22 cellular contexts compared by ENCODE assay signal in the genomic region with DNA sequence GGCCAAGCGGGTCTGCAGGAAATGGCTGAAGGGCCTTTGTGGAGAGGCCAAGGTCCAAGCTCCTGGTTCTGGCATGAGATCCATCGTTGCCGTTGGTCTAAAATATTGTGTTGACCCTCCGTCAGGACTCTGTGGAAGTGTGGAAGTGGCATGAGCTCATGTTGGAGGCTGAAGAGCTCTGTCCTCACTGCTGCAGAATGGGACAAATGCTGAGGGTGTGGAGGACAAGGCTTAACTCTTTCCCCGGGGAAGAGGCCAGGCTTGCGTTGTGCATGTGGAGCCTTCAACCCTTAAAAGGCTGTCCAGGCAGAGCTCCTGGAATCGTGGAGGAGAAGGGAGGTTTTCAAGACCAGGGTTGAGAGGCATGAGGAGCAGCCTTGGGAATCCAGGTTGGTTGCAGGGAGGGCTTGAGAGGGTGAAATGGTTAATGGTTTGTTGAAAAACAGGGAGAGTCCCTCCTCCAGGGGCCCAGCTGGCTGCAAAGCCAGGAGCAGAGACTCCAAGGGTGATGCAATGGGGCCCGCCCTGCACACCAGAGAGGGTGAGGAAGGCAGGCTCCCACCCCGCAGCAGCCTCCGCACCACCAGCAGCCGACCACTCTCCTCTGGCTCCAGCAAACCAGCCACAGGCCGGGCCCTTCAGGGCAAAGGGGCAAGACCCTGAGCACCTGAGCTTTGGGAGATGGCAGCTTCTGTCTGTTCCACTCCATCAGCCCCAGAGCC. TPM values are rescaled to one million over a fixed set of nuclear protein-coding genes. Genes with fewer than 3 reads are reported as not detected.
A peak's percentile ranks its signal among the peaks of the same experiment; 100 is the strongest.
DNase-seq lines count a peak whose midpoint lies in the region; ATAC-seq, FAIRE-seq and TF ChIP-seq lines count a peak whose summit lies in the region.
"Had no signal": no experiment of that assay in that cellular context is flagged by ENCODE, and none has a peak within 500 bp of the region (broad histone marks: within the 10 kb centered on the region; RNA-seq: fewer than 3 reads in every experiment).

No MANE protein-coding gene starts in this region.

- H3K9me1 ChIP-seq in IMR-90 (ENCODE audit: insufficient read depth, low read length) (peaks cover 23% of the 10 kb centered on the region), K562 (ENCODE audit: control insufficient read depth, insufficient read depth, low read length) (no peaks in the 10 kb centered on the region)

- DNase-seq in IMR-90 (no peak), K562 (ENCODE audit: extremely low read depth in 1 of 4, low spot score in 3 of 4) (no peak), left lung (peak in 1 of 2 donors; percentile 78), upper lobe of left lung (peak in 1 of 2 donors; percentile 46), H4 (ENCODE audit: low spot score) (no peak), transverse colon (no peak)
- no peak for DNase-seq in activated naive CD4-positive, alpha-beta T cell treated with anti-CD3 and anti-CD28 coated beads, Interleukin-2, amount 10 ng/mL, durations not matched to agents 7 days and 5 days
- DNase-seq: activated CD4-positive, alpha-beta T cell treated with anti-CD3 and anti-CD28 coated beads for 1 hour; activated naive CD8-positive, alpha-beta T cell treated with anti-CD3 and anti-CD28 coated beads for 36 hours; CD4-positive, alpha-beta T cell; DMS53; KG1; mammary epithelial cell; occipital lobe; retina; stimulated activated CD8-positive, alpha-beta memory T cell treated with anti-CD3 and anti-CD28 coated beads, Interleukin-4, amount 100 ng/mL, for 48 hours had no signal

- 97% methylated on average over 6 of the region's 12 CpGs; no CpG with 5 or more reads in 1 of the 2 experiments for WGBS in IMR-90 (ENCODE audit: extremely low coverage in 2 of 2, insufficient read length in 1 of 2), 2 experiments
- WGBS in K562 (ENCODE audit: insufficient coverage, low coverage, missing lambda C conversion rate), result 74% methylated on average over 12 of the region's 12 CpGs
- 72 to 86% methylated on average over 9 to 12 of the region's 12 CpGs for WGBS in upper lobe of left lung, 2 donors
- 74 to 82% methylated on average over 4 to 12 of the region's 12 CpGs for WGBS in transverse colon (ENCODE audit: low coverage in 1 of 2), 2 donors

- H3K18ac ChIP-seq in IMR-90 (ENCODE audit: low read depth, low read length), result peak overlapping the region; percentile 73

- H3K4me1 ChIP-seq in IMR-90 (ENCODE audit: control insufficient read depth, insufficient read depth, low read length) (peaks cover 27% of the 10 kb centered on the region), K562 (replicated peaks in 1 of 2; ENCODE audit: control insufficient read depth in 2 of 2, insufficient read depth in 2 of 2, low read length in 2 of 2) (peaks cover 21 to 24% of the 10 kb centered on the region in 2 experiments), left lung (peaks cover 9 to 22% of the 10 kb centered on the region in 2 donors), upper lobe of left lung (peaks cover 23 to 42% (median 34%) of the 10 kb centered on the region in 4 donors), transverse colon (peaks cover 9 to 21% (median 12%) of the 10 kb centered on the region in 4 donors)

- no peak for TF ChIP-seq RAD21 in IMR-90 (IDR thresholded peaks at IDR 0.05; ENCODE audit: low read length)
- TF ChIP-seq RAD21 in K562 (CRISPR knock-in tag; conservative IDR thresholded peaks at IDR 0.05 in 1 of 2, IDR thresholded peaks at IDR 0.05 in 1 of 2), result no peak

- TF ChIP-seq EP300 in K562 (IDR thresholded peaks at IDR 0.05; ENCODE audit: low read length) (no peak), upper lobe of left lung (IDR thresholded peaks at IDR 0.05) (no peak), transverse colon (IDR thresholded peaks at IDR 0.05; ENCODE audit: low read depth) (no peak)

- peak overlapping the region; percentile 52 for H2AK9ac ChIP-seq in IMR-90 (replicated peaks; ENCODE audit: low read depth, low read length, poor library complexity)

- H2BK5ac ChIP-seq in IMR-90 (ENCODE audit: low read depth, low read length, poor library complexity, severe bottlenecking), result peak overlapping the region; percentile 61

- no peaks in the 10 kb centered on the region for H4K20me1 ChIP-seq in IMR-90 (ENCODE audit: insufficient read depth, low read length)
- no peaks in the 10 kb centered on the region for H4K20me1 ChIP-seq in K562 (replicated peaks; ENCODE audit: control insufficient read depth, insufficient read depth, low read length)

- H4K8ac ChIP-seq in IMR-90 (ENCODE audit: low read depth in 2 of 2, low read length in 2 of 2), result peak overlapping the region; percentile 70 to 87; a peak in 2 of 4 replicates

- peak overlapping the region; percentile 81 for H2BK20ac ChIP-seq in IMR-90 (ENCODE audit: low read depth, low read length)

- no peak for FAIRE-seq in K562 (lab: Jason Lieb, UNC)
- FAIRE-seq: colon, GM12878, H54 had no signal

- H3K36me3 Mint-ChIP-seq in activated naive CD4-positive, alpha-beta T cell treated with anti-CD3 and anti-CD28 coated beads, Interleukin-2, amount 10 ng/mL, durations not matched to agents 7 days and 5 days, result no peaks in the 10 kb centered on the region
- H3K36me3 Mint-ChIP-seq: activated naive CD8-positive, alpha-beta T cell treated with anti-CD3 and anti-CD28 coated beads for 36 hours; brain had no signal

- H2AFZ ChIP-seq in IMR-90 (replicated peaks; ENCODE audit: low read length, poor library complexity), result no peak overlapping the region
- H2AFZ ChIP-seq in K562 (ENCODE audit: low read depth, low read length), result peak overlapping the region; percentile 20; the same call in 1 of the 2 replicates

- intact Hi-C loops in IMR-90 (cut with micrococcal nuclease) (loop anchor here (2.0 kb wide), 1 partner anchor 59 kb away; no protein-coding TSS in a partner anchor), K562 (cut with micrococcal nuclease) (no loop called here), left lung (cut with DNase I) (no loop called here), transverse colon (cut with DNase I; ENCODE audit: low total_unique reads) (no loop called here)

- H4K5ac ChIP-seq in IMR-90 (ENCODE audit: low read depth, low read length), result peak overlapping the region; percentile 81

- H2BK15ac ChIP-seq in IMR-90 (ENCODE audit: low read depth, low read length), result peak overlapping the region; percentile 99; the same call in 2 of the 3 replicates

- no peaks in the 10 kb centered on the region for H3K4me1 Mint-ChIP-seq in activated naive CD4-positive, alpha-beta T cell treated with anti-CD3 and anti-CD28 coated beads, Interleukin-2, amount 10 ng/mL, durations not matched to agents 7 days and 5 days
- H3K4me1 Mint-ChIP-seq: activated naive CD8-positive, alpha-beta T cell treated with anti-CD3 and anti-CD28 coated beads for 36 hours had no signal

- H3K56ac ChIP-seq in IMR-90 (ENCODE audit: extremely low read depth, insufficient read depth, low read length), result no peak overlapping the region

- TF ChIP-seq POLR2A in IMR-90 (IDR thresholded peaks at IDR 0.05; ENCODE audit: low read depth, low read length) (no peak), K562 (conservative IDR thresholded peaks at IDR 0.05) (no peak), upper lobe of left lung (IDR thresholded peaks at IDR 0.05) (no peak), transverse colon (IDR thresholded peaks at IDR 0.05) (no peak)

- in situ Hi-C loops in IMR-90 (cut with MboI; ENCODE audit: low sequenced_read_pairs), result loop anchor here (5.0 kb wide), 1 partner anchor 61 kb away; no protein-coding TSS in a partner anchor
- in situ Hi-C loops in K562 (cut with MboI), result no loop called here
- in situ Hi-C loops in transverse colon (cut with MboI; ENCODE audit: low pct_ligation_motif_present in 1 of 4, low pct_unique_long_range_greater_than_20kb in 1 of 4, low sequenced_read_pairs in 3 of 4), result loop anchor here in 2 of 4 donors (5.0 to 25.0 kb wide), 3 partner anchors 201 to 441 kb away; a partner anchor contains a TSS

- H3K4me3 Mint-ChIP-seq in activated naive CD4-positive, alpha-beta T cell treated with anti-CD3 and anti-CD28 coated beads, Interleukin-2, amount 10 ng/mL, durations not matched to agents 7 days and 5 days, result no peak overlapping the region
- H3K4me3 Mint-ChIP-seq: activated naive CD8-positive, alpha-beta T cell treated with anti-CD3 and anti-CD28 coated beads for 36 hours; activated T-helper 1 cell treated with anti-CD3 and anti-CD28 coated beads, Interleukin-12 subunit alpha, Interleukin-12 subunit beta, Interleukin-2, Interleukin-4 antibody, amounts not matched to agents 30 ng/mL and 10 ng/mL and 1 ng/mL, durations not matched to agents 14 hours and 24 hours and 36 hours; brain; CD4-positive, alpha-beta T cell had no signal

- ATAC-seq in IMR-90 (ENCODE audit: low read depth) (no peak), K562 (no peak), left lung (peak; percentile 15), upper lobe of left lung (ENCODE audit: low FRiP score in 2 of 2) (peak; percentile 47 to 88)
- ATAC-seq: GM12878 had no signal

- H3K27me3 ChIP-seq in IMR-90 (ENCODE audit: control insufficient read depth, insufficient read depth, low read length), result no peaks in the 10 kb centered on the region
- no peaks in the 10 kb centered on the region for H3K27me3 ChIP-seq in K562 (ENCODE audit: control insufficient read depth in 2 of 2, insufficient read depth in 2 of 2, low read length in 2 of 2)
- no peaks in the 10 kb centered on the region for H3K27me3 ChIP-seq in left lung
- H3K27me3 ChIP-seq in upper lobe of left lung, result no peaks in the 10 kb centered on the region
- no peaks in the 10 kb centered on the region for H3K27me3 ChIP-seq in transverse colon

- no peaks in the 10 kb centered on the region for H3K9me3 Mint-ChIP-seq in activated naive CD4-positive, alpha-beta T cell treated with anti-CD3 and anti-CD28 coated beads, Interleukin-2, amount 10 ng/mL, durations not matched to agents 7 days and 5 days
- H3K9me3 Mint-ChIP-seq: activated naive CD8-positive, alpha-beta T cell treated with anti-CD3 and anti-CD28 coated beads for 36 hours; activated T-helper 1 cell treated with anti-CD3 and anti-CD28 coated beads, Interleukin-12 subunit alpha, Interleukin-12 subunit beta, Interleukin-2, Interleukin-4 antibody, amounts not matched to agents 30 ng/mL and 10 ng/mL and 1 ng/mL, durations not matched to agents 14 hours and 24 hours and 36 hours; brain; CD4-positive, alpha-beta T cell had no signal

- CTCF ChIA-PET in IMR-90 (lab: Yijun Ruan, JAX) (no interaction called here), K562 (lab: Yijun Ruan, JAX; ENCODE audit: low intra/inter-chr PET ratio) (no interaction called here)
- CTCF ChIA-PET in activated naive CD4-positive, alpha-beta T cell treated with anti-CD3 and anti-CD28 coated beads, Interleukin-2, amount 10 ng/mL, durations not matched to agents 7 days and 5 days (lab: Charles Lee), result interaction anchor here (1.5 to 13.6 kb wide), 4 partner anchors 141 to 337 kb away, joined by 3 to 613 read pairs (median 73); no protein-coding TSS in a partner anchor

- no peak overlapping the region for H3K27ac Mint-ChIP-seq in activated naive CD4-positive, alpha-beta T cell treated with anti-CD3 and anti-CD28 coated beads, Interleukin-2, amount 10 ng/mL, durations not matched to agents 7 days and 5 days
- H3K27ac Mint-ChIP-seq: activated naive CD8-positive, alpha-beta T cell treated with anti-CD3 and anti-CD28 coated beads for 36 hours; activated T-helper 1 cell treated with anti-CD3 and anti-CD28 coated beads, Interleukin-12 subunit alpha, Interleukin-12 subunit beta, Interleukin-2, Interleukin-4 antibody, amounts not matched to agents 30 ng/mL and 10 ng/mL and 1 ng/mL, durations not matched to agents 14 hours and 24 hours and 36 hours; brain; CD4-positive, alpha-beta T cell had no signal

- no peaks in the 10 kb centered on the region for H3K79me2 ChIP-seq in K562 (ENCODE audit: control insufficient read depth, insufficient read depth, low read length)

- H3K4me2 ChIP-seq in IMR-90 (ENCODE audit: low read depth, low read length) (no peak overlapping the region), K562 (ENCODE audit: insufficient read depth, low read length) (no peak overlapping the region)

- dilution Hi-C loops in IMR-90 (cut with HindIII; ENCODE audit: low sequenced_read_pairs, unreplicated experiment), result no loop called here

- no peak overlapping the region for H3K4me3 ChIP-seq in IMR-90 (ENCODE audit: insufficient read depth, low read depth, low read length)
- H3K4me3 ChIP-seq in K562, result no peak overlapping the region
- H3K4me3 ChIP-seq in left lung, result no peak overlapping the region
- H3K4me3 ChIP-seq in upper lobe of left lung, result no peak overlapping the region
- H3K4me3 ChIP-seq in transverse colon, result no peak overlapping the region
- H3K4me3 ChIP-seq: GM12878 had no signal

- no peak for TF ChIP-seq CTCF in IMR-90 (conservative IDR thresholded peaks at IDR 0.05; ENCODE audit: low read depth, low read length)
- TF ChIP-seq CTCF in K562 (IDR thresholded peaks at IDR 0.05 in 2 of 3, conservative IDR thresholded peaks at IDR 0.05 in 1 of 3; ENCODE audit: insufficient read depth in 2 of 3, low read depth in 1 of 3, low read length in 3 of 3), result no peak
- no peak for TF ChIP-seq CTCF in left lung (IDR thresholded peaks at IDR 0.05)
- no peak for TF ChIP-seq CTCF in upper lobe of left lung (IDR thresholded peaks at IDR 0.05)
- TF ChIP-seq CTCF in transverse colon (IDR thresholded peaks at IDR 0.05), result no peak

- H4K91ac ChIP-seq in IMR-90 (ENCODE audit: insufficient read depth, low read depth, low read length), result peak overlapping the region; percentile 97

- peaks cover 43% of the 10 kb centered on the region for H3K27me3 Mint-ChIP-seq in activated naive CD4-positive, alpha-beta T cell treated with anti-CD3 and anti-CD28 coated beads, Interleukin-2, amount 10 ng/mL, durations not matched to agents 7 days and 5 days

- peak overlapping the region; percentile 99 for H3K4ac ChIP-seq in IMR-90 (ENCODE audit: low read depth, low read length)

- H3K9ac ChIP-seq in IMR-90 (ENCODE audit: low read depth, low read length), result no peak overlapping the region
- H3K9ac ChIP-seq in K562 (ENCODE audit: insufficient read depth in 1 of 2, low read depth in 2 of 2, low read length in 2 of 2), result no peak overlapping the region

- peaks cover 12% of the 10 kb centered on the region for H3K9me3 ChIP-seq in IMR-90 (ENCODE audit: control insufficient read depth, insufficient read depth, low read length)
- 0 out of 2 replicates have a peak, but pooled peaks cover 3% of the 10 kb centered on the region for H3K9me3 ChIP-seq in K562 (replicated peaks; ENCODE audit: control insufficient read depth, insufficient read depth, low read depth, low read length)
- no peaks in the 10 kb centered on the region for H3K9me3 ChIP-seq in left lung
- H3K9me3 ChIP-seq in upper lobe of left lung, result no peaks in the 10 kb centered on the region
- H3K9me3 ChIP-seq in transverse colon, result no peaks in the 10 kb centered on the region

- no peaks in the 10 kb centered on the region for H3K36me3 ChIP-seq in IMR-90 (ENCODE audit: control insufficient read depth, insufficient read depth, low read length)
- H3K36me3 ChIP-seq in K562 (ENCODE audit: control insufficient read depth, insufficient read depth, low read length), result no peaks in the 10 kb centered on the region
- no peaks in the 10 kb centered on the region for H3K36me3 ChIP-seq in left lung
- H3K36me3 ChIP-seq in upper lobe of left lung, result no peaks in the 10 kb centered on the region
- H3K36me3 ChIP-seq in transverse colon, result no peaks in the 10 kb centered on the region

- H2BK120ac ChIP-seq in IMR-90 (ENCODE audit: low read depth, low read length), result peak overlapping the region; percentile 100

- H2AK5ac ChIP-seq in IMR-90 (ENCODE audit: low read depth, low read length), result peak overlapping the region; percentile 99

- no peak overlapping the region; the same call in 1 of the 2 replicates for H3K27ac ChIP-seq in IMR-90 (ENCODE audit: insufficient read depth, low read length)
- H3K27ac ChIP-seq in K562 (ENCODE audit: extremely low read depth, low read depth, low read length), result no peak overlapping the region; the same call in 2 of the 3 replicates
- no peak overlapping the region for H3K27ac ChIP-seq in left lung
- peak overlapping the region in 2 of 4 donors; percentile 45 to 49 for H3K27ac ChIP-seq in upper lobe of left lung
- H3K27ac ChIP-seq in transverse colon, result peak overlapping the region in 1 of 4 donors; percentile 44
- H3K27ac ChIP-seq: RWPE1 had no signal

- H3K14ac ChIP-seq in IMR-90 (replicated peaks; ENCODE audit: low read depth, low read length), result peak overlapping the region; percentile 78

- POLR2A ChIA-PET in IMR-90 (lab: Charles Lee; ENCODE audit: unreplicated experiment) (no interaction called here), K562 (lab: Yijun Ruan, JAX) (interaction anchor here (0.6 to 2.1 kb wide), 5 partner anchors 10 to 493 kb away, joined by 3 to 10 read pairs (median 3); no protein-coding TSS in a partner anchor)

- BruUV-seq in IMR-90 (replicated peaks; lab: Mats Ljungman, UMichigan), result no TSS peak
- BruUV-seq in K562 (replicated peaks; lab: Mats Ljungman, UMichigan), result no TSS peak

- no peaks in the 10 kb centered on the region for H3K79me1 ChIP-seq in IMR-90 (ENCODE audit: low read depth in 1 of 2, low read length in 2 of 2)

- no peak overlapping the region for H3K23ac ChIP-seq in IMR-90 (ENCODE audit: low read depth, low read length)

RNA-seq across cellular contexts. Expression of a gene that starts 6.7 kb away (rescaled TPM):
- total RNA-seq in IMR-90 (2012; rRNA removed) (73.9 and 76.0 TPM in 2 replicates), K562 (2014; rRNA removed) (39.8 and 40.1 TPM in 2 replicates), K562 (2014; rRNA removed; fragmentation: Illumina TruSeq; extraction: Trizol) (44.5 and 49.8 TPM in 2 replicates), K562 (2015; rRNA removed; fragmentation: Illumina TruSeq; extraction: Trizol) (40.5 and 40.9 TPM in 2 replicates), K562 (2021) (75.5 and 84.9 TPM in 2 replicates), left lung (100 to 1,000 TPM in 1 of 2 donors, 10 to 100 TPM in 1; 79.3 to 116 TPM), upper lobe of left lung (10 to 100 TPM; 41.9 to 89.6 (median 76.1) TPM), transverse colon (10 to 100 TPM; 31.8 to 71.5 (median 51.3) TPM)
- polyA plus RNA-seq in IMR-90 (2012; rRNA removed) (63.9 and 75.1 TPM in 2 replicates), K562 (2011; rRNA removed) (96.4 and 118 TPM in 2 replicates), K562 (2014; fragmentation: Illumina TruSeq; extraction: Trizol) (75.5 and 83.7 TPM in 2 replicates), K562 (2014; fragmentation: Nextera tagmentation; extraction: Ambion mirVana) (10 to 100 TPM; 27.3 to 32.9 TPM), K562 (2014; rRNA removed) (53.4 and 56.3 TPM in 2 replicates)
- 25.3 and 33.6 TPM in 2 replicates for polyA plus RNA-seq in IMR-90 (2012; cell fraction: cytosol; rRNA removed)
- 45.6 and 132 TPM in 2 replicates for polyA plus RNA-seq in IMR-90 (2012; cell fraction: nucleus; rRNA removed; ENCODE audit: low replicate concordance)
- total RNA-seq in K562 (2011; cell fraction: chromatin; rRNA removed; ENCODE audit: low replicate concordance), result 86.0 and 94.1 TPM in 2 replicates
- total RNA-seq in K562 (2011; cell fraction: nucleolus; rRNA removed), result 41.9 and 46.3 TPM in 2 replicates
- total RNA-seq in K562 (2011; cell fraction: nucleoplasm; rRNA removed), result 65.2 and 107 TPM in 2 replicates
- polyA plus RNA-seq in K562 (2011; cell fraction: cytosol; rRNA removed), result 57.9 and 73.1 TPM in 2 replicates
- polyA plus RNA-seq in K562 (2011; cell fraction: nucleus; rRNA removed), result 97.2 and 104 TPM in 2 replicates
- 84.4 and 103 TPM in 2 replicates for polyA plus RNA-seq in K562 (2012)
- 87.3 and 94.7 TPM in 2 replicates for polyA minus RNA-seq in K562 (2011; rRNA and poly(A)+ RNA removed)
- polyA minus RNA-seq in K562 (2011; cell fraction: cytosol; rRNA and poly(A)+ RNA removed), result 52.4 and 62.1 TPM in 2 replicates
- polyA minus RNA-seq in K562 (2011; cell fraction: nucleus; rRNA and poly(A)+ RNA removed), result 32.6 and 50.8 TPM in 2 replicates
- 45.1 and 62.6 TPM in 2 replicates for total RNA-seq in H4 (2014; rRNA removed; shearing (Covaris generic))

RNA-seq across cellular contexts. Expression of a gene that starts 56.6 kb away (rescaled TPM):
- total RNA-seq in IMR-90 (2012; rRNA removed), result 31.4 and 33.5 TPM in 2 replicates
- 28.6 and 30.4 TPM in 2 replicates for polyA plus RNA-seq in IMR-90 (2012; rRNA removed)
- 13.7 and 17.1 TPM in 2 replicates for polyA plus RNA-seq in IMR-90 (2012; cell fraction: cytosol; rRNA removed)
- polyA plus RNA-seq in IMR-90 (2012; cell fraction: nucleus; rRNA removed; ENCODE audit: low replicate concordance), result 82.7 and 95.7 TPM in 2 replicates
- 216 and 291 TPM in 2 replicates for total RNA-seq in K562 (2011; cell fraction: chromatin; rRNA removed; ENCODE audit: low replicate concordance)
- total RNA-seq in K562 (2011; cell fraction: nucleolus; rRNA removed), result 159 and 160 TPM in 2 replicates
- total RNA-seq in K562 (2011; cell fraction: nucleoplasm; rRNA removed), result 167 and 180 TPM in 2 replicates
- total RNA-seq in K562 (2014; rRNA removed), result 34.2 and 40.1 TPM in 2 replicates
- total RNA-seq in K562 (2014; rRNA removed; fragmentation: Illumina TruSeq; extraction: Trizol), result 27.6 and 28.6 TPM in 2 replicates
- 29.0 and 30.6 TPM in 2 replicates for total RNA-seq in K562 (2015; rRNA removed; fragmentation: Illumina TruSeq; extraction: Trizol)
- total RNA-seq in K562 (2021), result 38.5 and 42.3 TPM in 2 replicates
- polyA plus RNA-seq in K562 (2011; rRNA removed), result 32.6 and 32.8 TPM in 2 replicates
- polyA plus RNA-seq in K562 (2011; cell fraction: cytosol; rRNA removed), result 20.9 and 23.7 TPM in 2 replicates
- 128 and 143 TPM in 2 replicates for polyA plus RNA-seq in K562 (2011; cell fraction: nucleus; rRNA removed)
- 23.1 and 25.5 TPM in 2 replicates for polyA plus RNA-seq in K562 (2012)
- polyA plus RNA-seq in K562 (2014; fragmentation: Illumina TruSeq; extraction: Trizol), result 30.6 and 32.2 TPM in 2 replicates
- 10 to 100 TPM in 1 of 2 experiments, 1 to 10 TPM in 1; 9.9 to 10.5 TPM for polyA plus RNA-seq in K562 (2014; fragmentation: Nextera tagmentation; extraction: Ambion mirVana)
- 30.4 and 32.0 TPM in 2 replicates for polyA plus RNA-seq in K562 (2014; rRNA removed)
- 51.3 and 51.8 TPM in 2 replicates for polyA minus RNA-seq in K562 (2011; rRNA and poly(A)+ RNA removed)
- polyA minus RNA-seq in K562 (2011; cell fraction: cytosol; rRNA and poly(A)+ RNA removed), result 16.5 and 21.1 TPM in 2 replicates
- 79.6 and 106 TPM in 2 replicates for polyA minus RNA-seq in K562 (2011; cell fraction: nucleus; rRNA and poly(A)+ RNA removed)
- total RNA-seq in left lung, result 10 to 100 TPM; 32.7 to 33.9 TPM
- 10 to 100 TPM; 29.2 to 62.9 (median 34.3) TPM for total RNA-seq in upper lobe of left lung
- 16.9 and 17.7 TPM in 2 replicates for total RNA-seq in H4 (2014; rRNA removed; shearing (Covaris generic))
- 10 to 100 TPM; 32.6 to 72.2 (median 58.7) TPM for total RNA-seq in transverse colon

Comparison
In these comparisons a context has a peak if more than half of its experiments do, and no peak if none do; other contexts are left out.
1. ATAC-seq: peak in left lung (single experiment) and upper lobe of left lung (2 of 2); none in IMR-90 (single experiment) and K562 (single experiment).